In the genomic region with DNA sequence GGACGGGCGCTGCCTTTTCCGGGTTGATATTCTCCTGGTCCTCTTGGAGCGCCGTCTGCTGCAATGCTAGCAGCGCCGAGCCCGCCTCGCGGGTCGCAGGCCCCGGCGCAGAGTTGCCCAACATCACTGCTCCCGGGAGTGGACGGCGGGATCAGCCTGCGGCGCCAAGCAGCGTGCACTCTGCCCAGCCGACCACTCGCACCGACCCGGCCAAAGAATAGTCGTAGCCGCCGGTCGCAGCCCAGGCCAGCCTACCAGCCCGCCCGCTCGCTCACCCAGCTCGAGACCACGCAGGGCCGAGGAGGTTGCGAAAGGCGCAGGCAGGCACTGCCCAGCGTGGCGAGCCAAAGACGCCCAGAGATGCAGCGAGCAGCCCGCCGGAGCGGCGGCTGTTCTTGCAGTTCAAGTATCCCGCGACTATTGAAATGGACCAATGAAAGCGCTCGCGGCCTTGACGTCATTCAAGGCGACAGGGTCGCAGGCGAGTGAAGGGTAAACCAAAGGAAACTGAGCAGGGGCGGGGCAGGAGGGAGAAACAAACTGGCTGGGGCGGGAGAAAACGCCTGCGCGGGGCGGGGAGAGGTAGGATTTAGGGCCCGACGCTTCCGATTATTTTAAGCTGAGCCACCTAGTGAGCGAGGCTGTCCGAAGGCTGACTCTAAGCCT, we compare ENCODE assay signal across 8 cellular contexts. TPM values are rescaled to one million over a fixed set of nuclear protein-coding genes. Genes with fewer than 3 reads are reported as not detected.
DNase-seq lines count a peak whose midpoint lies in the region; ATAC-seq, FAIRE-seq and TF ChIP-seq lines count a peak whose summit lies in the region.

A gene (minus strand): TSS at position 379 of the 666 bp plus-strand sequence. CDS start 255 bp downstream, at position 124.

- peak within 1 kb of the TSS; percentile 87 for H3K27ac ChIP-seq in OCI-LY7 (ENCODE audit: low read depth, low read length, poor library complexity, severe bottlenecking)

- intact Hi-C loops in OCI-LY7 (cut with micrococcal nuclease; ENCODE audit: unreplicated experiment) = loop anchor here (1.0 to 10.0 kb wide), 5 partner anchors 22 to 1099 kb away; a partner anchor contains a TSS

- no peaks in the 10 kb centered on the region for H3K9me2 ChIP-seq in OCI-LY7 (ENCODE audit: insufficient read depth, low read length)

- peaks cover 46% of the 10 kb centered on the region for H3K4me1 ChIP-seq in OCI-LY7 (ENCODE audit: insufficient read depth, low read length, poor library complexity, severe bottlenecking)

- DNase-seq in D721Med (ENCODE audit: insufficient read length, low spot score) (peak; percentile 66), HuH-7.5 (ENCODE audit: low spot score) (peak; percentile 43), OCI-LY7 (ENCODE audit: low spot score) (peak; percentile 97), activated T-cell treated with anti-CD3 and anti-CD28 coated beads for 1 hour (ENCODE audit: low read depth) (peak; percentile 93), epidermal melanocyte (ENCODE audit: insufficient read length, low spot score) (peak; percentile 86), middle frontal gyrus (ENCODE audit: extremely low spot score, low spot score) (peak; percentile 81)
- peak; percentile 89 to 96 for DNase-seq in stimulated activated CD8-positive, alpha-beta memory T cell treated with anti-CD3 and anti-CD28 coated beads, Interleukin-2, amount 100 ng/mL, for 48 hours (ENCODE audit: low read depth in 2 of 2)

- H3K36me3 ChIP-seq in OCI-LY7 (ENCODE audit: insufficient read depth, low read length) = peaks cover 70% of the 10 kb centered on the region

- ATAC-seq in GM21526 (IDR thresholded peaks at IDR 0.05; ENCODE audit: low FRiP score, unreplicated experiment) = peak; percentile 90

- peaks cover 30% of the 10 kb centered on the region for H4K20me1 ChIP-seq in OCI-LY7 (ENCODE audit: insufficient read depth, low read length)

- no peak for FAIRE-seq in D721Med (lab: Jason Lieb, UNC)

- H3K79me2 ChIP-seq in OCI-LY7 (ENCODE audit: insufficient read depth, low read depth, low read length) = peaks cover 49% of the 10 kb centered on the region

- no peaks in the 10 kb centered on the region for H3K9me3 ChIP-seq in OCI-LY7 (ENCODE audit: low read length)

- CTCF ChIA-PET in OCI-LY7 (lab: Charles Lee; ENCODE audit: unreplicated experiment) = no interaction called here

- no peak for TF ChIP-seq CTCF in D721Med (IDR thresholded peaks at IDR 0.05; ENCODE audit: insufficient read depth, missing control alignments)
- no peak for TF ChIP-seq CTCF in OCI-LY7 (conservative IDR thresholded peaks at IDR 0.05; ENCODE audit: low read length)

- peak within 1 kb of the TSS; percentile 96 for H2AFZ ChIP-seq in OCI-LY7 (ENCODE audit: low read length)

- POLR2A ChIA-PET in OCI-LY7 (lab: Charles Lee) = interaction anchor here (0.5 to 3.7 kb wide), 10 partner anchors 9 to 1096 kb away, joined by 3 to 29 read pairs (median 6); a partner anchor contains a TSS

- peak within 1 kb of the TSS; percentile 95 for H3K4me2 ChIP-seq in OCI-LY7 (ENCODE audit: low read length)

- BruUV-seq in OCI-LY7 (replicated peaks; lab: Mats Ljungman, UMichigan) = no TSS peak

- H3K4me3 ChIP-seq in OCI-LY7 (ENCODE audit: low read depth, low read length, poor library complexity, severe bottlenecking) = peak within 1 kb of the TSS; percentile 96

RNA-seq across cellular contexts. Expression of the gene that starts here (rescaled TPM):
- total RNA-seq in OCI-LY7 (2014; rRNA removed; shearing (Covaris generic)) = 150 and 162 TPM in 2 replicates
- total RNA-seq in OCI-LY7 (2022) = 149 and 154 TPM in 2 replicates

Comparison
In these comparisons a context has a peak if more than half of its experiments do, and no peak if none do; other contexts are left out.
1. Peak in every context shown above with its lines: DNase-seq, ATAC-seq, H3K4me3 ChIP-seq and H3K27ac ChIP-seq.
2. DNase-seq: peak in every context shown above with its lines; median percentile 97 in OCI-LY7; 93 in activated T-cell treated with anti-CD3 and anti-CD28 coated beads for 1 hour; 92 in stimulated activated CD8-positive, alpha-beta memory T cell treated with anti-CD3 and anti-CD28 coated beads, Interleukin-2, amount 100 ng/mL, for 48 hours; 86 in epidermal melanocyte; 81 in middle frontal gyrus; 66 in D721Med; 43 in HuH-7.5.